ENCODE assay signal across 1 cellular context in genomic region chr11:26319906-26320305, GRCh38.
TF ChIP-seq lines count a peak whose summit lies in the region.

No MANE protein-coding gene starts in this region.

TF ChIP-seq in H1, 55 proteins besides CTCF, POLR2A, EP300 and RAD21 (continued from another document):
- TF ChIP-seq SIN3A (conservative IDR thresholded peaks at IDR 0.05 in 1 of 2, IDR thresholded peaks at IDR 0.05 in 1 of 2; ENCODE audit: low read depth in 1 of 2, low read length in 2 of 2) (no peak), HDAC6 (IDR thresholded peaks at IDR 0.05; ENCODE audit: low read depth, low read length) (no peak), SP1 (IDR thresholded peaks at IDR 0.05; ENCODE audit: low read depth, low read length) (no peak), JUND (IDR thresholded peaks at IDR 0.05; ENCODE audit: low read length) (0 out of 2 replicates have a peak, but pooled peaks have one; percentile 13)
